In genomic region chr17:11807606-11808005, GRCh38 we compare ENCODE assay signal across 22 cellular contexts.
"Had no signal": no experiment of that assay in that cellular context is flagged by ENCODE, and none has a peak within 500 bp of the region (broad histone marks: within the 10 kb centered on the region; RNA-seq: fewer than 3 reads in every experiment).

No MANE protein-coding gene starts in this region.

- H3K9me3 Mint-ChIP-seq: stimulated activated naive B cell treated with anti-CD40 and anti-IgM and Interleukin-4, amounts not matched to agents 10 μg/mL and 1 μg/mL and 100 μg/mL, for 72 hours had no signal

- H3K4me1 Mint-ChIP-seq: naive thymus-derived CD8-positive, alpha-beta T cell; stimulated activated naive B cell treated with anti-CD40 and anti-IgM and Interleukin-4, amounts not matched to agents 10 μg/mL and 1 μg/mL and 100 μg/mL, for 72 hours had no signal

- H2AFZ ChIP-seq: hepatocyte had no signal

- H3K36me3 ChIP-seq: gastrocnemius medialis, heart left ventricle, left lung, neutrophil, prostate gland, spleen, thoracic aorta, tibial nerve, vagina had no signal

- H3K4me3 ChIP-seq: gastrocnemius medialis, heart left ventricle, hepatocyte, left lung, prostate gland, skin epidermis, spleen, thoracic aorta, tibial nerve, vagina had no signal

- H3K4me2 ChIP-seq: hepatocyte had no signal

- DNase-seq: cerebellar nuclear complex; cortex of kidney; effector memory CD8-positive, alpha-beta T cell; foreskin fibroblast; gastrocnemius medialis; heart left ventricle; kidney; left lung; mesendoderm; naive thymus-derived CD8-positive, alpha-beta T cell; right cardiac atrium; spleen; stimulated activated CD4-positive, alpha-beta T cell treated with anti-CD3 and anti-CD28 coated beads, Interleukin-4, amount 100 ng/mL, for 4 hours; stimulated activated naive B cell treated with anti-CD40 and anti-IgM and Interleukin-4, amounts not matched to agents 10 μg/mL and 1 μg/mL and 100 μg/mL, for 72 hours had no signal

- H3K27me3 Mint-ChIP-seq: stimulated activated naive B cell treated with anti-CD40 and anti-IgM and Interleukin-4, amounts not matched to agents 10 μg/mL and 1 μg/mL and 100 μg/mL, for 72 hours; stimulated activated naive CD8-positive, alpha-beta T cell treated with anti-CD3 and anti-CD28 coated beads, Interleukin-15, Interleukin-2, amounts not matched to agents 100 ng/mL and 50 ng/mL, for 24 hours had no signal

- H3K27ac ChIP-seq: gastrocnemius medialis, heart left ventricle, hepatocyte, left lung, neutrophil, prostate gland, skin epidermis, spleen, thoracic aorta, tibial nerve, vagina had no signal

- H3K36me3 Mint-ChIP-seq: naive thymus-derived CD8-positive, alpha-beta T cell; stimulated activated naive B cell treated with anti-CD40 and anti-IgM and Interleukin-4, amounts not matched to agents 10 μg/mL and 1 μg/mL and 100 μg/mL, for 72 hours had no signal

- H3K4me3 Mint-ChIP-seq: effector memory CD8-positive, alpha-beta T cell; naive thymus-derived CD8-positive, alpha-beta T cell; stimulated activated naive B cell treated with anti-CD40 and anti-IgM and Interleukin-4, amounts not matched to agents 10 μg/mL and 1 μg/mL and 100 μg/mL, for 72 hours; stimulated activated naive CD8-positive, alpha-beta T cell treated with anti-CD3 and anti-CD28 coated beads, Interleukin-15, Interleukin-2, amounts not matched to agents 100 ng/mL and 50 ng/mL, for 24 hours had no signal

- H3K27ac Mint-ChIP-seq: effector memory CD8-positive, alpha-beta T cell; stimulated activated naive B cell treated with anti-CD40 and anti-IgM and Interleukin-4, amounts not matched to agents 10 μg/mL and 1 μg/mL and 100 μg/mL, for 72 hours; stimulated activated naive CD8-positive, alpha-beta T cell treated with anti-CD3 and anti-CD28 coated beads, Interleukin-15, Interleukin-2, amounts not matched to agents 100 ng/mL and 50 ng/mL, for 24 hours had no signal

- H3K79me2 ChIP-seq: hepatocyte had no signal

- ATAC-seq: effector memory CD8-positive, alpha-beta T cell; gastrocnemius medialis; heart left ventricle; left lung; naive thymus-derived CD8-positive, alpha-beta T cell; stimulated activated naive B cell treated with anti-CD40 and anti-IgM and Interleukin-4, amounts not matched to agents 10 μg/mL and 1 μg/mL and 100 μg/mL, for 72 hours had no signal

- H3K27me3 ChIP-seq: gastrocnemius medialis, heart left ventricle, hepatocyte, left lung, neutrophil, spleen, tibial nerve, vagina had no signal

- H3K4me1 ChIP-seq: gastrocnemius medialis, left lung, prostate gland, spleen, tibial nerve, vagina had no signal

- H3K9me3 ChIP-seq: gastrocnemius medialis, heart left ventricle, left lung, neutrophil, prostate gland, thoracic aorta, tibial nerve, vagina had no signal
